Comparison of ENCODE assay signal across 15 cellular contexts in genomic region chr19:482186-483041, GRCh38. TPM values are rescaled to one million over a fixed set of nuclear protein-coding genes. Genes with fewer than 3 reads are reported as not detected.
DNase-seq lines count a peak whose midpoint lies in the region; ATAC-seq and TF ChIP-seq lines count a peak whose summit lies in the region.
"Had no signal": no experiment of that assay in that cellular context is flagged by ENCODE, and none has a peak within 500 bp of the region (broad histone marks: within the 10 kb centered on the region; RNA-seq: fewer than 3 reads in every experiment).

No MANE protein-coding gene starts in this region.

- intact Hi-C loops in CD4-positive, alpha-beta T cell (cut with DNase I, micrococcal nuclease) = no loop called here
- intact Hi-C loops in dorsolateral prefrontal cortex (cut with DNase I) (loop anchor here (5.0 to 10.0 kb wide), 3 partner anchors 140 to 205 kb away; partner anchors contain the start of genes MIER2 (in 1 of the 2) and PLPP2 (in 1 of the 2)), mucosa of descending colon (cut with DNase I, micrococcal nuclease) (no loop called here)

- no peak overlapping the region for H3K27ac ChIP-seq in CD4-positive, alpha-beta T cell (ENCODE audit: low read depth, low read length)
- peak overlapping the region in 38 of 59 donors; percentile 5 to 100 (median 78) for H3K27ac ChIP-seq in dorsolateral prefrontal cortex

- peaks cover 10% of the 10 kb centered on the region for H3K36me3 Mint-ChIP-seq in CD4-positive, alpha-beta T cell (ENCODE audit: low read depth)

- peaks cover 5% of the 10 kb centered on the region for H3K9me3 ChIP-seq in CD4-positive, alpha-beta T cell (ENCODE audit: control insufficient read depth, low read length)
- no peaks in the 10 kb centered on the region for H3K9me3 ChIP-seq in mucosa of descending colon

- no peak for DNase-seq in CD4-positive, alpha-beta T cell
- DNase-seq in MV-4-11 (lab: John Stamatoyannopoulos, UW) (peak; percentile 56), dorsolateral prefrontal cortex (no peak), mucosa of descending colon (peak in 1 of 3 donors; percentile 29), DMS79 treated with DMSO at 0.1 percent for 48 hours (lab: John Stamatoyannopoulos, UW) (no peak), GM10248 (ENCODE audit: extremely low spot score) (no peak), NCI-H345 (lab: John Stamatoyannopoulos, UW) (no peak)
- DNase-seq: activated effector memory CD4-positive, alpha-beta T cell treated with anti-CD3 and anti-CD28 coated beads, Interleukin-2, amount 50 U/mL, for 16 hours; DMS153; effector CD8-positive, alpha-beta T cell; foreskin fibroblast; small intestine; stimulated activated naive CD8-positive, alpha-beta T cell treated with anti-CD3 and anti-CD28 coated beads, Interleukin-15, amount 100 ng/mL, for 72 hours had no signal

- POLR2A ChIA-PET in CD4-positive, alpha-beta T cell (lab: Charles Lee) = interaction anchor here (1.1 kb wide), 1 partner anchor 28 kb away, joined by 3 read pairs; no protein-coding TSS in a partner anchor
- POLR2A ChIA-PET in GM10248 (lab: Yijun Ruan, JAX) = no interaction called here

- H3K36me3 ChIP-seq in mucosa of descending colon (ENCODE audit: low read depth) = no peaks in the 10 kb centered on the region

- H3K27ac Mint-ChIP-seq in CD4-positive, alpha-beta T cell = peak overlapping the region; percentile 68
- H3K27ac Mint-ChIP-seq: B cell had no signal

- no peak for TF ChIP-seq CTCF in CD4-positive, alpha-beta T cell (IDR thresholded peaks at IDR 0.05)
- TF ChIP-seq CTCF in dorsolateral prefrontal cortex (IDR thresholded peaks at IDR 0.05 in 54 of 56, conservative IDR thresholded peaks at IDR 0.05 in 2 of 56; ENCODE audit: low read depth in 1 of 56, partially characterized antibody in 56 of 56) (no peak), mucosa of descending colon (IDR thresholded peaks at IDR 0.05) (no peak), GM10248 (IDR thresholded peaks at IDR 0.05; ENCODE audit: control extremely low read depth, extremely low read depth, low read depth, missing control alignments) (no peak)

- H3K4me1 ChIP-seq in mucosa of descending colon (ENCODE audit: low read depth) = no peaks in the 10 kb centered on the region

- H3K9me3 Mint-ChIP-seq in CD4-positive, alpha-beta T cell = no peaks in the 10 kb centered on the region

- H3K4me3 ChIP-seq in dorsolateral prefrontal cortex (no peak overlapping the region), mucosa of descending colon (no peak overlapping the region)

- H3K27me3 Mint-ChIP-seq in CD4-positive, alpha-beta T cell = peaks cover 25% of the 10 kb centered on the region

- H3K27me3 ChIP-seq in CD4-positive, alpha-beta T cell (ENCODE audit: control insufficient read depth, insufficient read depth, low read length) = peaks cover 11% of the 10 kb centered on the region
- H3K27me3 ChIP-seq in dorsolateral prefrontal cortex = peaks cover 0 to 4% (median 0%) of the 10 kb centered on the region in 45 donors

- no peak for ATAC-seq in CD4-positive, alpha-beta T cell (ENCODE audit: poor library complexity)
- ATAC-seq in mucosa of descending colon (peak; percentile 24), GM21526 (IDR thresholded peaks at IDR 0.05; ENCODE audit: low FRiP score, unreplicated experiment) (no peak)
- ATAC-seq: stimulated activated naive CD8-positive, alpha-beta T cell treated with anti-CD3 and anti-CD28 coated beads, Interleukin-15, amount 100 ng/mL, for 72 hours had no signal

- peaks cover 9% of the 10 kb centered on the region for H3K4me1 Mint-ChIP-seq in CD4-positive, alpha-beta T cell (ENCODE audit: low read depth)

- CTCF ChIA-PET in CD4-positive, alpha-beta T cell (lab: Charles Lee) = interaction anchor here (1.5 kb wide), 1 partner anchor 24 kb away, joined by 3 read pairs; no protein-coding TSS in a partner anchor
- CTCF ChIA-PET in GM10248 (lab: Yijun Ruan, JAX) = interaction anchor here (1.2 kb wide), 1 partner anchor 24 kb away, joined by 3 read pairs; no protein-coding TSS in a partner anchor

- H3K4me3 Mint-ChIP-seq in CD4-positive, alpha-beta T cell = peak overlapping the region; percentile 35
- H3K4me3 Mint-ChIP-seq: B cell had no signal

RNA-seq across cellular contexts. Expression of gene MADCAM1, which starts 13.9 kb away (rescaled TPM):
- total RNA-seq in CD4-positive, alpha-beta T cell = under 1 TPM; 0.20 to 0.91 TPM
- total RNA-seq in dorsolateral prefrontal cortex = 10 to 100 TPM in 8 of 120 experiments, 1 to 10 TPM in 112; 3.0 to 15.5 (median 6.7) TPM
- total RNA-seq in mucosa of descending colon = 1 to 10 TPM; 2.3 to 4.3 (median 4.1) TPM

RNA-seq across cellular contexts. Expression of gene SHC2, which starts 21.6 kb away (rescaled TPM):
- total RNA-seq in CD4-positive, alpha-beta T cell = under 1 TPM; 0.36 to 0.42 TPM
- total RNA-seq in dorsolateral prefrontal cortex (100 to 1,000 TPM in 9 of 120 experiments, 10 to 100 TPM in 111; 47.4 to 116 (median 75.5) TPM), mucosa of descending colon (10 to 100 TPM in 1 of 3 donors, 1 to 10 TPM in 2; 5.3 to 39.3 (median 6.0) TPM)
- total RNA-seq: B cell had no signal

RNA-seq across cellular contexts. Expression of gene TPGS1, which starts 24.9 kb away (rescaled TPM):
- total RNA-seq in CD4-positive, alpha-beta T cell = 10 to 100 TPM; 17.2 to 18.2 TPM
- total RNA-seq in dorsolateral prefrontal cortex = 10 to 100 TPM; 13.7 to 35.3 (median 21.6) TPM
- 10 to 100 TPM; 15.5 to 20.6 (median 16.0) TPM for total RNA-seq in mucosa of descending colon

RNA-seq across cellular contexts. Expression of gene CDC34, which starts 49.1 kb away (rescaled TPM):
- 10 to 100 TPM; 38.5 to 43.4 TPM for total RNA-seq in CD4-positive, alpha-beta T cell
- 10 to 100 TPM; 53.7 to 98.3 (median 68.0) TPM for total RNA-seq in dorsolateral prefrontal cortex
- total RNA-seq in mucosa of descending colon = 10 to 100 TPM; 64.6 to 78.0 (median 71.2) TPM

Comparison
In these comparisons a context has a peak if more than half of its experiments do, and no peak if none do; other contexts are left out.
1. RNA of gene SHC2, which starts 21.6 kb away (total RNA-seq): 47.4 to 116 TPM in dorsolateral prefrontal cortex and 5.3 to 39.3 TPM in mucosa of descending colon; 0.36 to 0.42 TPM in CD4-positive, alpha-beta T cell; every median in the first group is over 4 times any median in the second.
2. intact Hi-C loops: an anchor here in dorsolateral prefrontal cortex (5.0 to 10.0 kb wide); none called in CD4-positive, alpha-beta T cell and mucosa of descending colon.